8 cellular contexts compared by ENCODE assay signal in the genomic region with DNA sequence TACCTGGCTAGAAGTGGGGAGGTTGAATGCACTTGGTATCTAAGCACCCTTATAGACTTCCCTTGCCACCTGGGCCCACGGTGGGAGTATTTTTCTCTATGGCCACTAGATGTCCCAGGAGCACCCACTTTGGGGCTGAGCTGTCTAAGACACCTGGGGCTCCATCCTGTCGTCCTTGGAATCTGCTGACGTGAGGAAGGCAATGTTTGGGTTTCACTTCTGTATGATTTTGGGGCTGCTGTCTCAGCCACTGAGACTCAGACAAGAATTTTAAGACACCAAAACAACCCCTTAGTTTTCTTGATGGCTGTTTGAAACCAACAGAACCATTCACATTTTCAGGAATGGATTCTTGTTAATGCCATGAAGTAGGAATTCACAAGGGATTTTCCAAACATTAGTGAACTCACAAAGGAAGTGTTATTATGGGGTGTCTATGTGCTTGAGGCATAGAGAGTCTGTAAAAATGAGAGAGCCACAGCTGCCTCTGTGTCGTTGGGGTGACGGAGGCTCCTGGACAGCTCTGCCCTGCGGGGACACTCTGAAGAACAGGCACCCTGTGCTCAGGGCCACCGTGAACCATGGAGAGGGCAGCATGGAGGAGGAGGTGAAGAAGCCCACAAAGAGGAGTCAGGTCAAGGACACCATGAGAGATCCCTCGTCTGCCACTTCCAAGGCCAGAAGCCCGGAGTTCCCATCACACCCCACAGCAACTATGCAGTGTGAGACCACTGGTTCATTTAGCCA.
DNase-seq lines count a peak whose midpoint lies in the region; ATAC-seq and TF ChIP-seq lines count a peak whose summit lies in the region.

No MANE protein-coding gene starts in this region.

- no peaks in the 10 kb centered on the region for H3K36me3 Mint-ChIP-seq in activated naive CD8-positive, alpha-beta T cell treated with anti-CD3 and anti-CD28 coated beads, Interleukin-2, amount 10 ng/mL, durations not matched to agents 7 days and 5 days

- TF ChIP-seq EP300 in sigmoid colon (IDR thresholded peaks at IDR 0.05): no peak

- no peaks in the 10 kb centered on the region for H4K20me1 ChIP-seq in DND-41 (ENCODE audit: insufficient read depth, low read length)

- peaks cover 5% of the 10 kb centered on the region for H3K27me3 Mint-ChIP-seq in activated naive CD8-positive, alpha-beta T cell treated with anti-CD3 and anti-CD28 coated beads, Interleukin-2, amount 10 ng/mL, durations not matched to agents 7 days and 5 days

- peaks cover 4% of the 10 kb centered on the region for H3K27me3 ChIP-seq in DND-41 (ENCODE audit: insufficient read depth, low read length, poor library complexity)
- H3K27me3 ChIP-seq in SJSA1 (replicated peaks): no peaks in the 10 kb centered on the region
- no peaks in the 10 kb centered on the region for H3K27me3 ChIP-seq in sigmoid colon

- H3K27ac ChIP-seq in DND-41 (ENCODE audit: low read length) (no peak overlapping the region), SJSA1 (no peak overlapping the region), sigmoid colon (peak overlapping the region; percentile 50 to 75 (median 68))

- H3K9ac ChIP-seq in DND-41 (ENCODE audit: low read depth, low read length): no peak overlapping the region

- H3K9me3 ChIP-seq in DND-41 (ENCODE audit: insufficient read depth, low read length, severe bottlenecking) (no peaks in the 10 kb centered on the region), SJSA1 (replicated peaks) (no peaks in the 10 kb centered on the region), sigmoid colon (no peaks in the 10 kb centered on the region)

- no peak overlapping the region for H3K4me2 ChIP-seq in DND-41 (ENCODE audit: insufficient read depth, low read length)

- POLR2A ChIA-PET in activated naive CD8-positive, alpha-beta T cell treated with anti-CD3 and anti-CD28 coated beads, Interleukin-2, amount 10 ng/mL, durations not matched to agents 7 days and 5 days (lab: Charles Lee): no interaction called here

- no peaks in the 10 kb centered on the region for H3K36me3 ChIP-seq in DND-41 (ENCODE audit: insufficient read depth, low read length)
- H3K36me3 ChIP-seq in SJSA1: no peaks in the 10 kb centered on the region
- H3K36me3 ChIP-seq in sigmoid colon: no peaks in the 10 kb centered on the region

- TF ChIP-seq CTCF in DND-41 (IDR thresholded peaks at IDR 0.05; ENCODE audit: borderline replicate concordance, extremely low read depth, low read length, poor library complexity, severe bottlenecking): peak; percentile 86
- TF ChIP-seq CTCF in sigmoid colon (IDR thresholded peaks at IDR 0.05): peak; percentile 10 to 68 (median 59)

- no peak overlapping the region for H3K4me3 ChIP-seq in DND-41 (ENCODE audit: low read depth in 1 of 2, low read length in 2 of 2)
- H3K4me3 ChIP-seq in SJSA1: no peak overlapping the region
- H3K4me3 ChIP-seq in sigmoid colon: no peak overlapping the region

- intact Hi-C loops in left ventricle myocardium superior (cut with micrococcal nuclease) (loop anchor here (10.0 kb wide), 1 partner anchor 161 kb away; no protein-coding TSS in a partner anchor), sigmoid colon (cut with DNase I) (loop anchor here (5.0 kb wide), 1 partner anchor 109 kb away; a partner anchor contains a TSS)

- no peaks in the 10 kb centered on the region for H3K4me1 ChIP-seq in DND-41 (ENCODE audit: insufficient read depth, low read length)
- peaks cover 22% of the 10 kb centered on the region for H3K4me1 ChIP-seq in SJSA1 (replicated peaks)
- H3K4me1 ChIP-seq in sigmoid colon: peaks cover 0 to 42% (median 35%) of the 10 kb centered on the region in 4 donors

- TF ChIP-seq POLR2A in sigmoid colon (IDR thresholded peaks at IDR 0.05): no peak

- H3K79me2 ChIP-seq in DND-41 (ENCODE audit: insufficient read depth, low read length): no peaks in the 10 kb centered on the region

- peak; percentile 99 for ATAC-seq in DND-41 (ENCODE audit: insufficient read depth, low read depth)
- ATAC-seq in GM21619 (IDR thresholded peaks at IDR 0.05; ENCODE audit: unreplicated experiment): peak; percentile 88
- peak; percentile 96 for ATAC-seq in activated naive CD8-positive, alpha-beta T cell treated with anti-CD3 and anti-CD28 coated beads, Interleukin-2, amount 10 ng/mL, durations not matched to agents 7 days and 5 days (ENCODE audit: low read depth)
- ATAC-seq in left ventricle myocardium superior: peak; percentile 75
- ATAC-seq in GM19395 (IDR thresholded peaks at IDR 0.05; ENCODE audit: unreplicated experiment): no peak

- no peak overlapping the region for H3K27ac Mint-ChIP-seq in activated naive CD8-positive, alpha-beta T cell treated with anti-CD3 and anti-CD28 coated beads, Interleukin-2, amount 10 ng/mL, durations not matched to agents 7 days and 5 days

- H3K4me3 Mint-ChIP-seq in activated naive CD8-positive, alpha-beta T cell treated with anti-CD3 and anti-CD28 coated beads, Interleukin-2, amount 10 ng/mL, durations not matched to agents 7 days and 5 days: no peak overlapping the region

- DNase-seq in DND-41 (peak; percentile 73), LHCN-M2 (ENCODE audit: low read depth) (peak; percentile 58), SJSA1 (ENCODE audit: low read depth in 1 of 2, low spot score in 2 of 2) (peak; percentile 41 to 58), left ventricle myocardium superior (no peak), sigmoid colon (no peak)
- DNase-seq in activated naive CD8-positive, alpha-beta T cell treated with anti-CD3 and anti-CD28 coated beads, Interleukin-2, amount 10 ng/mL, durations not matched to agents 7 days and 5 days: peak; percentile 50

- 57 to 58% methylated on average over 9 of the region's 9 CpGs for WGBS in sigmoid colon, 2 donors

- H3K9me3 Mint-ChIP-seq in activated naive CD8-positive, alpha-beta T cell treated with anti-CD3 and anti-CD28 coated beads, Interleukin-2, amount 10 ng/mL, durations not matched to agents 7 days and 5 days: no peaks in the 10 kb centered on the region

- peaks cover 5% of the 10 kb centered on the region for H3K4me1 Mint-ChIP-seq in activated naive CD8-positive, alpha-beta T cell treated with anti-CD3 and anti-CD28 coated beads, Interleukin-2, amount 10 ng/mL, durations not matched to agents 7 days and 5 days

- no peak overlapping the region for H2AFZ ChIP-seq in DND-41 (ENCODE audit: low read depth, low read length)

Comparison
In these comparisons a context has a peak if more than half of its experiments do, and no peak if none do; other contexts are left out.
1. DNase-seq: peak in DND-41 (single experiment), LHCN-M2 (single experiment), SJSA1 (2 of 2) and activated naive CD8-positive, alpha-beta T cell treated with anti-CD3 and anti-CD28 coated beads, Interleukin-2, amount 10 ng/mL, durations not matched to agents 7 days and 5 days (single experiment); none in left ventricle myocardium superior (single experiment) and sigmoid colon (single experiment).
2. H3K27ac ChIP-seq: peak in sigmoid colon (4 of 4); none in DND-41 (single experiment) and SJSA1 (single experiment).